In the genomic region with DNA sequence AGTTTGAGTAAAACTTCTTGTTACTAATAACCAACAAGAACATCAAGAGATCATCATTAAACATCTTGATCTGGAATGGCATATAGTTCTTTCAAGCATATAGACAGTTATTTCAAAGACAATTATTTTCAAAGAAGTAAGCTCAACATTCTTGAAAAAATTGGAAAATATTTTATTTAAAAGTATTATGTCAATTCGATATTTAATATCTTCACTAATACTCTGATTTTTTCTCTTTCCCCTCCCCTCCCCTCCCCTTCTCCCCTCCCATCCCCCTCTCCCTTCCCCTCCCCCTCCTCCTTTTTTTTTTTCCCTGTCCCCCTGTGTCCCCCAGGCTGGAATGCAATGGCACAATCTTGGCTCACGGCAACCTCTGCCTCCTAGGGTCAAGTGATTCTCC, we compare ENCODE assay signal across 34 cellular contexts.
"Had no signal": no experiment of that assay in that cellular context is flagged by ENCODE, and none has a peak within 500 bp of the region (broad histone marks: within the 10 kb centered on the region; RNA-seq: fewer than 3 reads in every experiment).

No MANE protein-coding gene starts in this region.

- H3K36me3 ChIP-seq: adrenal gland, gastrocnemius medialis, heart left ventricle, WERI-Rb-1 had no signal

- ATAC-seq: activated CD4-positive, CD25-positive, alpha-beta regulatory T cell treated with anti-CD3 and anti-CD28 coated beads, Interleukin-2, amount 50 U/mL, for 24 hours; activated CD8-positive, alpha-beta T cell treated with anti-CD3 and anti-CD28 coated beads for 36 hours; activated naive CD8-positive, alpha-beta T cell treated with anti-CD3 and anti-CD28 coated beads, Interleukin-2, amount 50 U/mL, for 24 hours; activated T-cell treated with anti-CD3 and anti-CD28 coated beads, Interleukin-2, amount 50 U/mL, for 4 hours; activated T-helper 17 cell treated with anti-CD3 and anti-CD28 coated beads, Interleukin-2, amount 50 U/mL, for 72 hours; body of pancreas; effector memory CD8-positive, alpha-beta T cell; esophagus mucosa; gastrocnemius medialis; T-cell had no signal

- FAIRE-seq: colon had no signal

- H3K27me3 ChIP-seq: adrenal gland, body of pancreas, gastrocnemius medialis, heart left ventricle had no signal

- H3K4me3 ChIP-seq: adrenal gland, body of pancreas, gastrocnemius medialis, heart left ventricle had no signal

- H3K27ac Mint-ChIP-seq: activated B cell treated with CpG ODN at 0.5 μM for 24 hours; activated CD8-positive, alpha-beta T cell treated with anti-CD3 and anti-CD28 coated beads for 36 hours; activated naive CD4-positive, alpha-beta T cell treated with anti-CD3 and anti-CD28 coated beads for 36 hours; activated naive CD4-positive, alpha-beta T cell treated with anti-CD3 and anti-CD28 coated beads, Interleukin-2, amount 50 U/mL, for 24 hours; activated naive CD8-positive, alpha-beta T cell treated with anti-CD3 and anti-CD28 coated beads for 36 hours; activated naive CD8-positive, alpha-beta T cell treated with anti-CD3 and anti-CD28 coated beads, Interleukin-2, amount 50 U/mL, for 24 hours; activated T-helper 17 cell treated with anti-CD3 and anti-CD28 coated beads, Interleukin-2, amount 50 U/mL, for 72 hours; effector memory CD8-positive, alpha-beta T cell; T-cell; T-helper 1 cell treated with Interleukin-12 subunit alpha and Interleukin-12 subunit beta and Interleukin-4 antibody, amounts not matched to agents 30 μg/mL and 1 μg/mL, for 36 hours; T-helper 2 cell treated with Interferon-gamma antibody and Interleukin-4, amounts not matched to agents 5 μg/mL and 100 μg/mL, for 36 hours had no signal

- H3K27me3 Mint-ChIP-seq: activated naive CD4-positive, alpha-beta T cell treated with anti-CD3 and anti-CD28 coated beads, Interleukin-2, amount 50 U/mL, for 24 hours had no signal

- H3K27ac ChIP-seq: adrenal gland, body of pancreas, WERI-Rb-1 had no signal

- H3K9me3 ChIP-seq: adrenal gland, body of pancreas, gastrocnemius medialis, heart left ventricle had no signal

- H3K4me1 ChIP-seq: adrenal gland, body of pancreas had no signal

- H3K4me1 Mint-ChIP-seq: activated B cell treated with CpG ODN at 0.5 μM for 24 hours; activated naive CD4-positive, alpha-beta T cell treated with anti-CD3 and anti-CD28 coated beads, Interleukin-2, amount 50 U/mL, for 24 hours had no signal

- DNase-seq: activated B cell treated with CpG ODN at 0.5 μM for 24 hours; activated CD4-positive, alpha-beta T cell treated with anti-CD3 and anti-CD28 coated beads for 48 hours; activated CD4-positive, alpha-beta T cell treated with anti-CD3 and anti-CD28 coated beads, Interleukin-2, amount 50 U/mL, for 1 hour; activated CD4-positive, alpha-beta T cell treated with anti-CD3 and anti-CD28 coated beads, Interleukin-2, amount 50 U/mL, for 48 hours; activated CD8-positive, alpha-beta memory T cell treated with anti-CD3 and anti-CD28 coated beads for 24 hours; activated CD8-positive, alpha-beta T cell treated with anti-CD3 and anti-CD28 coated beads for 36 hours; activated effector memory CD4-positive, alpha-beta T cell treated with Interleukin-2 at 50 U/mL for 16 hours; activated naive CD4-positive, alpha-beta T cell treated with anti-CD3 and anti-CD28 coated beads for 36 hours; activated naive CD8-positive, alpha-beta T cell treated with anti-CD3 and anti-CD28 coated beads for 36 hours; activated naive CD8-positive, alpha-beta T cell treated with anti-CD3 and anti-CD28 coated beads, Interleukin-2, amount 50 U/mL, for 24 hours; activated T-cell treated with anti-CD3 and anti-CD28 coated beads, Interleukin-2, amount 50 U/mL, for 4 hours; adrenal gland; amygdala; aorta; body of pancreas; caudate nucleus; cortex of kidney; dermis blood vessel endothelial cell; effector CD4-positive, alpha-beta T cell; effector memory CD8-positive, alpha-beta T cell; foreskin fibroblast; gastrocnemius medialis; glutamatergic neuron; heart left ventricle; T-cell; T1000; WERI-Rb-1 had no signal

- H3K36me3 Mint-ChIP-seq: activated naive CD4-positive, alpha-beta T cell treated with anti-CD3 and anti-CD28 coated beads, Interleukin-2, amount 50 U/mL, for 24 hours; activated naive CD8-positive, alpha-beta T cell treated with anti-CD3 and anti-CD28 coated beads for 36 hours; T-cell had no signal

- H3K9me3 Mint-ChIP-seq: activated B cell treated with CpG ODN at 0.5 μM for 24 hours; activated CD8-positive, alpha-beta T cell treated with anti-CD3 and anti-CD28 coated beads for 36 hours; activated naive CD4-positive, alpha-beta T cell treated with anti-CD3 and anti-CD28 coated beads for 36 hours; activated naive CD4-positive, alpha-beta T cell treated with anti-CD3 and anti-CD28 coated beads, Interleukin-2, amount 50 U/mL, for 24 hours; activated naive CD8-positive, alpha-beta T cell treated with anti-CD3 and anti-CD28 coated beads for 36 hours; activated naive CD8-positive, alpha-beta T cell treated with anti-CD3 and anti-CD28 coated beads, Interleukin-2, amount 50 U/mL, for 24 hours; activated T-cell treated with anti-CD3 and anti-CD28 coated beads, Interleukin-2, amount 50 U/mL, for 4 hours; activated T-helper 17 cell treated with anti-CD3 and anti-CD28 coated beads, Interleukin-2, amount 50 U/mL, for 72 hours; effector memory CD8-positive, alpha-beta T cell; T-cell; T-helper 1 cell treated with Interleukin-12 subunit alpha and Interleukin-12 subunit beta and Interleukin-4 antibody, amounts not matched to agents 30 μg/mL and 1 μg/mL, for 36 hours; T-helper 2 cell treated with Interferon-gamma antibody and Interleukin-4, amounts not matched to agents 5 μg/mL and 100 μg/mL, for 36 hours had no signal

- H3K4me3 Mint-ChIP-seq: activated B cell treated with CpG ODN at 0.5 μM for 24 hours; activated CD8-positive, alpha-beta T cell treated with anti-CD3 and anti-CD28 coated beads for 36 hours; activated naive CD4-positive, alpha-beta T cell treated with anti-CD3 and anti-CD28 coated beads for 36 hours; activated naive CD4-positive, alpha-beta T cell treated with anti-CD3 and anti-CD28 coated beads, Interleukin-2, amount 50 U/mL, for 24 hours; activated naive CD8-positive, alpha-beta T cell treated with anti-CD3 and anti-CD28 coated beads for 36 hours; activated naive CD8-positive, alpha-beta T cell treated with anti-CD3 and anti-CD28 coated beads, Interleukin-2, amount 50 U/mL, for 24 hours; activated T-cell treated with anti-CD3 and anti-CD28 coated beads, Interleukin-2, amount 50 U/mL, for 4 hours; activated T-helper 17 cell treated with anti-CD3 and anti-CD28 coated beads, Interleukin-2, amount 50 U/mL, for 72 hours; effector memory CD8-positive, alpha-beta T cell; T-cell; T-helper 1 cell treated with Interleukin-12 subunit alpha and Interleukin-12 subunit beta and Interleukin-4 antibody, amounts not matched to agents 30 μg/mL and 1 μg/mL, for 36 hours; T-helper 2 cell treated with Interferon-gamma antibody and Interleukin-4, amounts not matched to agents 5 μg/mL and 100 μg/mL, for 36 hours had no signal
